In genomic region chr12:47905313-47905730, GRCh38 we compare ENCODE assay signal across 8 cellular contexts. TPM values are rescaled to one million over a fixed set of nuclear protein-coding genes. Genes with fewer than 3 reads are reported as not detected.
DNase-seq lines count a peak whose midpoint lies in the region; ATAC-seq and TF ChIP-seq lines count a peak whose summit lies in the region.

No MANE protein-coding gene starts in this region.

- ATAC-seq in GM18873 (IDR thresholded peaks at IDR 0.05; ENCODE audit: low FRiP score, unreplicated experiment): peak; percentile 15
- ATAC-seq in HG03442 (IDR thresholded peaks at IDR 0.05; ENCODE audit: unreplicated experiment): peak; percentile 23
- ATAC-seq in activated B cell treated with CpG ODN at 0.5 μM for 24 hours (ENCODE audit: low read depth): peak; percentile 22
- ATAC-seq in Right ventricle myocardium superior (ENCODE audit: poor library complexity): peak; percentile 76
- ATAC-seq in HG02759 (IDR thresholded peaks at IDR 0.05; ENCODE audit: unreplicated experiment): no peak

- H3K9me3 Mint-ChIP-seq in activated B cell treated with CpG ODN at 0.5 μM for 24 hours: no peaks in the 10 kb centered on the region
- no peaks in the 10 kb centered on the region for H3K9me3 Mint-ChIP-seq in progenitor cell of endocrine pancreas (ENCODE audit: low read depth)

- peak overlapping the region; percentile 76 for H3K4me3 ChIP-seq in BJ (ENCODE audit: low read depth, low read length)

- CTCF ChIA-PET in BJ (lab: Yijun Ruan, JAX): interaction anchor here (0.6 to 5.6 kb wide), 18 partner anchors 9 to 1740 kb away, joined by 3 to 30 read pairs (median 6); partner anchors contain the start of gene TMEM106C
- CTCF ChIA-PET in activated B cell treated with CpG ODN at 0.5 μM for 24 hours (lab: Charles Lee): interaction anchor here (0.8 to 1.5 kb wide), 7 partner anchors 8 to 712 kb away, joined by 3 to 7 read pairs (median 4); partner anchors contain the start of genes ASB8 and TMEM106C

- H3K27me3 ChIP-seq in BJ (ENCODE audit: control insufficient read depth, insufficient read depth, low read length): no peaks in the 10 kb centered on the region; the same call in 1 of the 2 replicates

- H3K27me3 Mint-ChIP-seq in activated B cell treated with CpG ODN at 0.5 μM for 24 hours (peaks cover 25% of the 10 kb centered on the region), progenitor cell of endocrine pancreas (peaks cover 79% of the 10 kb centered on the region)

- H3K4me3 Mint-ChIP-seq in activated B cell treated with CpG ODN at 0.5 μM for 24 hours (peak overlapping the region; percentile 87), progenitor cell of endocrine pancreas (ENCODE audit: low read depth) (peak overlapping the region; percentile 77)

- DNase-seq in BJ (ENCODE audit: low read depth): no peak
- no peak for DNase-seq in activated B cell treated with CpG ODN at 0.5 μM for 24 hours
- peak; percentile 63 for DNase-seq in Right ventricle myocardium superior
- peak; percentile 70 for DNase-seq in progenitor cell of endocrine pancreas (ENCODE audit: low spot score, unreplicated experiment)
- no peak for DNase-seq in middle frontal gyrus (ENCODE audit: extremely low spot score, low spot score)

- H3K36me3 ChIP-seq in BJ (ENCODE audit: control insufficient read depth, insufficient read depth, low read length): no peaks in the 10 kb centered on the region

- H3K4me1 Mint-ChIP-seq in activated B cell treated with CpG ODN at 0.5 μM for 24 hours (peaks cover 22% of the 10 kb centered on the region), progenitor cell of endocrine pancreas (ENCODE audit: low read depth) (peaks cover 6% of the 10 kb centered on the region)

- intact Hi-C loops in activated B cell treated with CpG ODN at 0.5 μM for 24 hours (cut with micrococcal nuclease) (loop anchor here (1.0 to 5.0 kb wide), 2 partner anchors 33 to 58 kb away; partner anchors contain the start of gene TMEM106C), Right ventricle myocardium superior (cut with DNase I) (no loop called here)

- TF ChIP-seq CTCF in BJ (IDR thresholded peaks at IDR 0.05; ENCODE audit: insufficient read depth, low read depth, low read length) (peak; percentile 56), activated B cell treated with CpG ODN at 0.5 μM for 24 hours (IDR thresholded peaks at IDR 0.05) (no peak), progenitor cell of endocrine pancreas (IDR thresholded peaks at IDR 0.05; ENCODE audit: unreplicated experiment) (peak; percentile 67)

- H3K27ac Mint-ChIP-seq in activated B cell treated with CpG ODN at 0.5 μM for 24 hours (no peak overlapping the region), progenitor cell of endocrine pancreas (peak overlapping the region; percentile 95)

- POLR2A ChIA-PET in BJ (lab: Charles Lee) (interaction anchor here (0.6 to 1.0 kb wide), 5 partner anchors 35 to 986 kb away, joined by 3 to 6 read pairs (median 5); no protein-coding TSS in a partner anchor), activated B cell treated with CpG ODN at 0.5 μM for 24 hours (lab: Charles Lee) (interaction anchor here (0.5 to 1.2 kb wide), 4 partner anchors 9 to 796 kb away, joined by 3 read pairs; no protein-coding TSS in a partner anchor)

- no peaks in the 10 kb centered on the region for H3K36me3 Mint-ChIP-seq in activated B cell treated with CpG ODN at 0.5 μM for 24 hours (ENCODE audit: low read depth)
- peaks cover 1% of the 10 kb centered on the region for H3K36me3 Mint-ChIP-seq in progenitor cell of endocrine pancreas (ENCODE audit: insufficient read depth)

RNA-seq across cellular contexts. Expression of gene VDR, which starts 0.5 kb away (rescaled TPM):
- 23.3 and 40.5 TPM in 2 replicates for polyA plus RNA-seq in BJ (2011; rRNA removed)
- 21.3 and 33.2 TPM in 2 replicates for polyA minus RNA-seq in BJ (2011; rRNA and poly(A)+ RNA removed)
- 0.64 and 0.86 TPM in 2 replicates for total RNA-seq in activated B cell treated with CpG ODN at 0.5 μM for 24 hours
- 0.11 TPM for total RNA-seq in Right ventricle myocardium superior
- 0.31 and 0.38 TPM in 2 replicates for total RNA-seq in progenitor cell of endocrine pancreas

RNA-seq across cellular contexts. Expression of gene TMEM106C, which starts 58.1 kb away (rescaled TPM):
- polyA plus RNA-seq in BJ (2011; rRNA removed): 188 and 217 TPM in 2 replicates
- polyA minus RNA-seq in BJ (2011; rRNA and poly(A)+ RNA removed): 41.0 and 101 TPM in 2 replicates
- total RNA-seq in activated B cell treated with CpG ODN at 0.5 μM for 24 hours (24.5 and 31.3 TPM in 2 replicates), Right ventricle myocardium superior (42.5 TPM), progenitor cell of endocrine pancreas (76.1 and 83.9 TPM in 2 replicates)

Comparison
In these comparisons a context has a peak if more than half of its experiments do, and no peak if none do; other contexts are left out.
1. DNase-seq: peak in Right ventricle myocardium superior (single experiment) and progenitor cell of endocrine pancreas (single experiment); none in BJ (single experiment), activated B cell treated with CpG ODN at 0.5 μM for 24 hours (single experiment) and middle frontal gyrus (single experiment).